Comparison of ENCODE assay signal across 18 cellular contexts in genomic region chr10:46096426-46096825, GRCh38. TPM values are rescaled to one million over a fixed set of nuclear protein-coding genes. Genes with fewer than 3 reads are reported as not detected.
DNase-seq lines count a peak whose midpoint lies in the region; ATAC-seq and TF ChIP-seq lines count a peak whose summit lies in the region.
"Had no signal": no experiment of that assay in that cellular context is flagged by ENCODE, and none has a peak within 500 bp of the region (broad histone marks: within the 10 kb centered on the region; RNA-seq: fewer than 3 reads in every experiment).

No MANE protein-coding gene starts in this region.

- CTCF ChIA-PET in OCI-LY7 (lab: Charles Lee; ENCODE audit: unreplicated experiment) = no interaction called here

- H3K27me3 ChIP-seq in neutrophil = no peaks in the 10 kb centered on the region
- H3K27me3 ChIP-seq in BE2C = no peaks in the 10 kb centered on the region
- H3K27me3 ChIP-seq: dorsolateral prefrontal cortex, SJSA1 had no signal

- H3K9me2 ChIP-seq in OCI-LY7 (ENCODE audit: insufficient read depth, low read length) = no peaks in the 10 kb centered on the region

- H3K9me3 Mint-ChIP-seq in T-helper 1 cell treated with Interleukin-12 subunit alpha and Interleukin-12 subunit beta and Interleukin-4 antibody, amounts not matched to agents 30 μg/mL and 1 μg/mL, for 36 hours = no peaks in the 10 kb centered on the region
- H3K9me3 Mint-ChIP-seq in effector memory CD8-positive, alpha-beta T cell = no peaks in the 10 kb centered on the region

- DNase-seq in T-helper 1 cell (no peak), OCI-LY7 (ENCODE audit: low spot score) (no peak), BE2C (no peak), NCI-H1436 treated with DMSO at 0.1 percent for 48 hours (lab: John Stamatoyannopoulos, UW) (no peak)
- no peak for DNase-seq in effector memory CD8-positive, alpha-beta T cell
- DNase-seq: DMS153; dorsolateral prefrontal cortex; hippocampal formation; mammary epithelial cell; NCI-H1436; NCI-H748 treated with DMSO at 0.1 percent for 48 hours; posterior cingulate gyrus; stimulated activated CD4-positive, alpha-beta T cell treated with anti-CD3 and anti-CD28 coated beads, Interleukin-1b, Interleukin-23, amount 100 ng/mL, for 48 hours had no signal

- H3K36me3 ChIP-seq in OCI-LY7 (ENCODE audit: insufficient read depth, low read length) = no peaks in the 10 kb centered on the region
- peaks cover 17% of the 10 kb centered on the region for H3K36me3 ChIP-seq in neutrophil
- no peaks in the 10 kb centered on the region for H3K36me3 ChIP-seq in BE2C
- H3K36me3 ChIP-seq: SJSA1 had no signal

- no peaks in the 10 kb centered on the region for H3K27me3 Mint-ChIP-seq in T-helper 1 cell treated with Interleukin-12 subunit alpha and Interleukin-12 subunit beta and Interleukin-4 antibody, amounts not matched to agents 30 μg/mL and 1 μg/mL, for 36 hours (ENCODE audit: low read depth)
- H3K27me3 Mint-ChIP-seq in effector memory CD8-positive, alpha-beta T cell = no peaks in the 10 kb centered on the region

- H4K20me1 ChIP-seq in OCI-LY7 (ENCODE audit: insufficient read depth, low read length) = no peaks in the 10 kb centered on the region

- H3K79me2 ChIP-seq in OCI-LY7 (ENCODE audit: insufficient read depth, low read depth, low read length) = no peaks in the 10 kb centered on the region

- peaks cover 26% of the 10 kb centered on the region for H3K4me1 Mint-ChIP-seq in T-helper 1 cell treated with Interleukin-12 subunit alpha and Interleukin-12 subunit beta and Interleukin-4 antibody, amounts not matched to agents 30 μg/mL and 1 μg/mL, for 36 hours (ENCODE audit: low read depth)
- peaks cover 17 to 31% of the 10 kb centered on the region in 2 donors for H3K4me1 Mint-ChIP-seq in effector memory CD8-positive, alpha-beta T cell (ENCODE audit: low read depth in 2 of 2)

- peak overlapping the region; percentile 65 for H3K4me2 ChIP-seq in OCI-LY7 (ENCODE audit: low read length)

- peak overlapping the region; percentile 80 for H3K27ac ChIP-seq in OCI-LY7 (ENCODE audit: low read depth, low read length, poor library complexity, severe bottlenecking)
- H3K27ac ChIP-seq in neutrophil = peak overlapping the region; percentile 98
- H3K27ac ChIP-seq: 22Rv1, dorsolateral prefrontal cortex, SJSA1 had no signal

- H3K4me3 Mint-ChIP-seq in T-helper 1 cell treated with Interleukin-12 subunit alpha and Interleukin-12 subunit beta and Interleukin-4 antibody, amounts not matched to agents 30 μg/mL and 1 μg/mL, for 36 hours = no peak overlapping the region
- H3K4me3 Mint-ChIP-seq in effector memory CD8-positive, alpha-beta T cell = peak overlapping the region; percentile 62 to 74

- ATAC-seq in effector memory CD8-positive, alpha-beta T cell (replicated peaks) = no peak
- no peak for ATAC-seq in HG02870 (IDR thresholded peaks at IDR 0.05; ENCODE audit: unreplicated experiment)

- H3K36me3 Mint-ChIP-seq in T-helper 1 cell treated with Interleukin-12 subunit alpha and Interleukin-12 subunit beta and Interleukin-4 antibody, amounts not matched to agents 30 μg/mL and 1 μg/mL, for 36 hours (ENCODE audit: low read depth) = peaks cover 3% of the 10 kb centered on the region
- no peaks in the 10 kb centered on the region for H3K36me3 Mint-ChIP-seq in effector memory CD8-positive, alpha-beta T cell (ENCODE audit: insufficient read depth)

- H3K4me1 ChIP-seq in OCI-LY7 (ENCODE audit: insufficient read depth, low read length, poor library complexity, severe bottlenecking) (peaks cover 72% of the 10 kb centered on the region), neutrophil (ENCODE audit: control insufficient read depth in 1 of 2, insufficient read depth in 1 of 2, low read depth in 1 of 2, low read length in 1 of 2) (peaks cover 49 to 74% of the 10 kb centered on the region in 2 experiments), BE2C (no peaks in the 10 kb centered on the region)

- peak overlapping the region; percentile 20; the same call in 1 of the 2 replicates for H2AFZ ChIP-seq in OCI-LY7 (ENCODE audit: low read length)

- POLR2A ChIA-PET in OCI-LY7 (lab: Charles Lee) = interaction anchor here (1.4 kb wide), 1 partner anchor 70 kb away, joined by 5 read pairs; no protein-coding TSS in a partner anchor

- TF ChIP-seq CTCF in OCI-LY7 (conservative IDR thresholded peaks at IDR 0.05; ENCODE audit: low read length) (no peak), neutrophil (IDR thresholded peaks at IDR 0.05) (no peak), BE2C (IDR thresholded peaks at IDR 0.05; ENCODE audit: low read depth, low read length) (no peak)

- H3K4me3 ChIP-seq in OCI-LY7 (ENCODE audit: low read depth, low read length, poor library complexity, severe bottlenecking) = peak overlapping the region; percentile 43
- no peak overlapping the region for H3K4me3 ChIP-seq in neutrophil (ENCODE audit: low read depth in 1 of 2, low read length in 1 of 2)
- H3K4me3 ChIP-seq in BE2C (ENCODE audit: low read depth, low read length) = no peak overlapping the region
- H3K4me3 ChIP-seq: dorsolateral prefrontal cortex, SJSA1 had no signal

- peak overlapping the region; percentile 87 for H3K27ac Mint-ChIP-seq in T-helper 1 cell treated with Interleukin-12 subunit alpha and Interleukin-12 subunit beta and Interleukin-4 antibody, amounts not matched to agents 30 μg/mL and 1 μg/mL, for 36 hours
- peak overlapping the region; percentile 59 to 87 for H3K27ac Mint-ChIP-seq in effector memory CD8-positive, alpha-beta T cell

- BruUV-seq in OCI-LY7 (replicated peaks; lab: Mats Ljungman, UMichigan) = no TSS peak

- peaks cover 5% of the 10 kb centered on the region; the same call in 1 of the 2 replicates for H3K9me3 ChIP-seq in OCI-LY7 (ENCODE audit: low read length)
- no peaks in the 10 kb centered on the region for H3K9me3 ChIP-seq in neutrophil
- no peaks in the 10 kb centered on the region for H3K9me3 ChIP-seq in BE2C
- H3K9me3 ChIP-seq: SJSA1 had no signal

- intact Hi-C loops in OCI-LY7 (cut with micrococcal nuclease; ENCODE audit: unreplicated experiment) = loop anchor here (10.0 kb wide), 1 partner anchor 168 kb away; no protein-coding TSS in a partner anchor

RNA-seq across cellular contexts. Expression of gene MSMB, which starts 50.4 kb away (rescaled TPM):
- total RNA-seq in OCI-LY7 (2014; rRNA removed; shearing (Covaris generic)) = not detected in 2 replicates
- total RNA-seq in OCI-LY7 (2022) = not detected in 2 replicates
- polyA plus RNA-seq in BE2C (2012; ENCODE audit: insufficient read depth, insufficient read length, low read depth) = not detected
- total RNA-seq: dorsolateral prefrontal cortex, mammary epithelial cell, SJSA1 had no signal
- polyA plus RNA-seq: mammary epithelial cell had no signal
